Comparison of ENCODE assay signal across 14 cellular contexts in genomic region chr20:46559685-46560440, GRCh38. TPM values are rescaled to one million over a fixed set of nuclear protein-coding genes. Genes with fewer than 3 reads are reported as not detected.
DNase-seq lines count a peak whose midpoint lies in the region; ATAC-seq, FAIRE-seq and TF ChIP-seq lines count a peak whose summit lies in the region.
"Had no signal": no experiment of that assay in that cellular context is flagged by ENCODE, and none has a peak within 500 bp of the region (broad histone marks: within the 10 kb centered on the region; RNA-seq: fewer than 3 reads in every experiment).

No MANE protein-coding gene starts in this region.

- no peak overlapping the region for H3K27ac Mint-ChIP-seq in Caco-2 (ENCODE audit: unreplicated experiment)
- H3K27ac Mint-ChIP-seq: memory B cell had no signal

- DNase-seq in Caco-2 (peak in 1 of 2 experiments; percentile 34), HTR-8/SVneo (ENCODE audit: insufficient read length, low spot score) (no peak), right lobe of liver (no peak), NCI-H69 (lab: John Stamatoyannopoulos, UW) (no peak)
- DNase-seq in activated effector memory CD4-positive, alpha-beta T cell treated with Interleukin-2 at 50 U/mL for 16 hours = no peak
- DNase-seq: activated T-cell treated with anti-CD3 and anti-CD28 coated beads for 4 hours; CD8-positive, alpha-beta memory T cell; NCI-H2029 treated with DMSO at 0.1 percent for 48 hours; stimulated activated naive CD4-positive, alpha-beta T cell treated with Interleukin-2 at 50 U/mL for 16 hours had no signal

- peaks cover 5% of the 10 kb centered on the region for H3K27me3 Mint-ChIP-seq in Caco-2 (ENCODE audit: insufficient read depth, unreplicated experiment)

- H3K27me3 ChIP-seq in Caco-2 (replicated peaks; ENCODE audit: control insufficient read depth, insufficient read depth, low read length) = no peaks in the 10 kb centered on the region
- no peaks in the 10 kb centered on the region for H3K27me3 ChIP-seq in right lobe of liver

- H3K9me3 ChIP-seq in Caco-2 = no peaks in the 10 kb centered on the region
- no peaks in the 10 kb centered on the region for H3K9me3 ChIP-seq in right lobe of liver

- intact Hi-C loops in Caco-2 (cut with micrococcal nuclease; ENCODE audit: unreplicated experiment) (loop anchor here (1.0 kb wide), 1 partner anchor 121 kb away; no protein-coding TSS in a partner anchor), right lobe of liver (cut with DNase I) (loop anchor here (5.0 to 10.0 kb wide), 2 partner anchors 122 to 125 kb away; partner anchors contain the start of gene TP53RK (in 1 of the 2))

- H3K36me3 Mint-ChIP-seq in Caco-2 (ENCODE audit: insufficient read depth, unreplicated experiment) = no peaks in the 10 kb centered on the region
- H3K36me3 Mint-ChIP-seq: CD8-positive, alpha-beta memory T cell; memory B cell had no signal

- FAIRE-seq in HTR-8/SVneo (lab: Jason Lieb, UNC) = peak; percentile 48
- FAIRE-seq: astrocyte, RCC 7860 had no signal

- BruUV-seq in Caco-2 (replicated peaks; lab: Mats Ljungman, UMichigan) = no TSS peak

- no peaks in the 10 kb centered on the region for H3K9me3 Mint-ChIP-seq in Caco-2 (ENCODE audit: unreplicated experiment)
- H3K9me3 Mint-ChIP-seq: CD8-positive, alpha-beta memory T cell; memory B cell had no signal

- ATAC-seq in right lobe of liver (peak in 2 of 4 donors; percentile 34 to 45), HG03039 (IDR thresholded peaks at IDR 0.05; ENCODE audit: unreplicated experiment) (no peak)

- no peak for TF ChIP-seq POLR2A in right lobe of liver (IDR thresholded peaks at IDR 0.05)

- H3K4me1 Mint-ChIP-seq in Caco-2 (ENCODE audit: low read depth, unreplicated experiment) = no peaks in the 10 kb centered on the region

- H3K36me3 ChIP-seq in Caco-2 (ENCODE audit: control insufficient read depth, insufficient read depth, low read length) (no peaks in the 10 kb centered on the region), right lobe of liver (no peaks in the 10 kb centered on the region)

- 100% methylated on average over 1 of the region's 7 CpGs for WGBS in right lobe of liver (ENCODE audit: insufficient coverage, low coverage, low lambda C conversion rate, missing lambda C conversion rate)

- no peak overlapping the region for H3K4me3 Mint-ChIP-seq in Caco-2 (ENCODE audit: unreplicated experiment)
- H3K4me3 Mint-ChIP-seq: CD8-positive, alpha-beta memory T cell; memory B cell had no signal

- no peak overlapping the region for H3K4me3 ChIP-seq in Caco-2 (ENCODE audit: low read depth, low read length)
- no peak overlapping the region for H3K4me3 ChIP-seq in right lobe of liver

- H3K4me1 ChIP-seq in Caco-2 (no peaks in the 10 kb centered on the region), right lobe of liver (no peaks in the 10 kb centered on the region)

- peak; percentile 44 to 47 for TF ChIP-seq CTCF in Caco-2 (IDR thresholded peaks at IDR 0.05; ENCODE audit: insufficient read depth in 1 of 2, low read depth in 1 of 2, low read length in 1 of 2, severe bottlenecking in 1 of 2, unreplicated experiment in 1 of 2)
- peak; percentile 71 for TF ChIP-seq CTCF in VCaP (conservative IDR thresholded peaks at IDR 0.05)
- TF ChIP-seq CTCF in right lobe of liver (IDR thresholded peaks at IDR 0.05) = peak; percentile 25 to 41 (median 36)

- POLR2A ChIA-PET in Caco-2 (lab: Charles Lee) = no interaction called here

- H3K27ac ChIP-seq in VCaP (no peak overlapping the region), right lobe of liver (no peak overlapping the region)

- CTCF ChIA-PET in Caco-2 (lab: Charles Lee) = interaction anchor here (0.6 to 1.2 kb wide), 3 partner anchors 8 to 121 kb away, joined by 3 to 6 read pairs (median 3); partner anchors contain the start of gene OCSTAMP

RNA-seq across cellular contexts. Expression of gene OCSTAMP, which starts 9.4 kb away (rescaled TPM):
- not detected in 2 replicates for total RNA-seq in Caco-2 (2022)
- total RNA-seq in right lobe of liver = not detected
- total RNA-seq: astrocyte; CD8-positive, alpha-beta memory T cell had no signal

RNA-seq across cellular contexts. Expression of gene ZNF334, which starts 46.5 kb away (rescaled TPM):
- not detected in 2 replicates for total RNA-seq in Caco-2 (2022)
- total RNA-seq in right lobe of liver = 1 to 10 TPM in 3 of 6 experiments, under 1 TPM in 3; 0.55 to 2.8 (median 1.3) TPM
